Comparison of ENCODE assay signal across 8 cellular contexts in genomic region chr6:291697-292505, GRCh38. TPM values are rescaled to one million over a fixed set of nuclear protein-coding genes. Genes with fewer than 3 reads are reported as not detected.
DNase-seq lines count a peak whose midpoint lies in the region; ATAC-seq and TF ChIP-seq lines count a peak whose summit lies in the region.

DUSP22 (plus strand) TSS chr6:292487; CDS start chr6:292540, 53 bp downstream.

- H3K36me3 ChIP-seq in brain microvascular endothelial cell (replicated peaks): no peaks in the 10 kb centered on the region
- H3K36me3 ChIP-seq in spleen: no peaks in the 10 kb centered on the region

- H3K4me3 ChIP-seq in brain microvascular endothelial cell (ENCODE audit: low read depth, low read length) (peak within 1 kb of the TSS; percentile 68), spleen (peak within 1 kb of the TSS; percentile 43 to 74 (median 56))

- peak; percentile 74 for TF ChIP-seq POLR2A in GM18526 (IDR thresholded peaks at IDR 0.05; ENCODE audit: extremely low read depth, insufficient read length)
- peak in 2 of 3 donors; percentile 25 to 83 for TF ChIP-seq POLR2A in spleen (IDR thresholded peaks at IDR 0.05)

- H3K27me3 ChIP-seq in brain microvascular endothelial cell (replicated peaks) (no peaks in the 10 kb centered on the region), spleen (replicated peaks in 1 of 7) (no peaks in the 10 kb centered on the region)

- ATAC-seq in HG03045 (IDR thresholded peaks at IDR 0.05; ENCODE audit: unreplicated experiment): peak; percentile 56

- intact Hi-C loops in spleen (cut with DNase I; ENCODE audit: low total_unique reads): no loop called here

- peak; percentile 64 for DNase-seq in T follicular helper cell (ENCODE audit: low read depth)
- DNase-seq in brain microvascular endothelial cell: peak; percentile 64
- DNase-seq in iPS-NIHi11 (ENCODE audit: low spot score): peak; percentile 99
- DNase-seq in spleen: peak; percentile 97
- DNase-seq in NCI-H2171 treated with DMSO at 0.1 percent for 48 hours (lab: John Stamatoyannopoulos, UW): no peak
- no peak for DNase-seq in SKM-1 treated with dmso at 0.1 percent for 144 hours (lab: John Stamatoyannopoulos, UW; ENCODE audit: unreplicated experiment)

- no peaks in the 10 kb centered on the region for H3K9me3 ChIP-seq in spleen

- peak within 1 kb of the TSS; percentile 71 for H3K27ac ChIP-seq in brain microvascular endothelial cell
- H3K27ac ChIP-seq in spleen: peak within 1 kb of the TSS; percentile 91 to 98 (median 97)

- in situ Hi-C loops in brain microvascular endothelial cell (cut with HindIII; ENCODE audit: low pct_ligation_motif_present, low sequenced_read_pairs): no loop called here

- H3K4me1 ChIP-seq in spleen: peaks cover 42 to 88% (median 78%) of the 10 kb centered on the region in 6 donors

- TF ChIP-seq CTCF in brain microvascular endothelial cell (IDR thresholded peaks at IDR 0.05; ENCODE audit: low read depth, low read length, missing control alignments): no peak
- peak in 1 of 11 experiments; percentile 24 for TF ChIP-seq CTCF in spleen (IDR thresholded peaks at IDR 0.05 in 8 of 11, conservative IDR thresholded peaks at IDR 0.05 in 3 of 11)

- 15 to 32% (median 25%) methylated on average over 46 to 85 of the region's 85 CpGs for WGBS in spleen, 5 donors

RNA-seq across cellular contexts. Expression of gene DUSP22, which starts in this region (rescaled TPM):
- total RNA-seq in spleen: 100 to 1,000 TPM in 1 of 7 donors, 10 to 100 TPM in 6; 60.5 to 120 (median 75.5) TPM
- 10 to 100 TPM; 41.2 to 65.7 (median 46.8) TPM for polyA plus RNA-seq in spleen

Comparison
In these comparisons a context has a peak if more than half of its experiments do, and no peak if none do; other contexts are left out.
1. DNase-seq: peak in T follicular helper cell (single experiment), brain microvascular endothelial cell (single experiment), iPS-NIHi11 (single experiment) and spleen (single experiment); none in NCI-H2171 treated with DMSO at 0.1 percent for 48 hours (single experiment) and SKM-1 treated with dmso at 0.1 percent for 144 hours (single experiment).